Comparison of ENCODE assay signal across 1 cellular context in genomic region chr20:45347297-45347935, GRCh38.
TF ChIP-seq lines count a peak whose summit lies in the region.

No MANE protein-coding gene starts in this region.

TF ChIP-seq in GM12878, 131 proteins besides CTCF, POLR2A, EP300 and RAD21:
- no peak for TF ChIP-seq CEBPB (IDR thresholded peaks at IDR 0.05; ENCODE audit: borderline replicate concordance in 1 of 2, low read depth in 2 of 2, low read length in 2 of 2)
- TF ChIP-seq MTA3 (IDR thresholded peaks at IDR 0.05; ENCODE audit: borderline replicate concordance, low read length) = no peak
- no peak for TF ChIP-seq CBX3 (IDR thresholded peaks at IDR 0.05; ENCODE audit: borderline replicate concordance, low read depth)
- TF ChIP-seq EZH2 (IDR thresholded peaks at IDR 0.05; ENCODE audit: borderline replicate concordance, control insufficient read depth, low read depth, low read length) = no peak
